ENCODE assay signal across 9 cellular contexts in genomic region chr5:109479260-109479860, GRCh38.
A peak's percentile ranks its signal among the peaks of the same experiment; 100 is the strongest.
DNase-seq lines count a peak whose midpoint lies in the region; ATAC-seq, FAIRE-seq and TF ChIP-seq lines count a peak whose summit lies in the region.
"Had no signal": no experiment of that assay in that cellular context is flagged by ENCODE, and none has a peak within 500 bp of the region (broad histone marks: within the 10 kb centered on the region; RNA-seq: fewer than 3 reads in every experiment).

No MANE protein-coding gene starts in this region.

- peak; percentile 56 for FAIRE-seq in A549 (lab: Jason Lieb, UNC)

- H3K27me3 ChIP-seq in esophagus squamous epithelium, result no peaks in the 10 kb centered on the region

- peak; percentile 64; a peak in 4 of 5 replicates for TF ChIP-seq RAD21 in A549 (conservative IDR thresholded peaks at IDR 0.05 in 1 of 2, IDR thresholded peaks at IDR 0.05 in 1 of 2)

- no peak for TF ChIP-seq POLR2A in A549 (IDR thresholded peaks at IDR 0.05; ENCODE audit: low read length)
- no peak for TF ChIP-seq POLR2A in esophagus squamous epithelium (IDR thresholded peaks at IDR 0.05)

- H3K4me2 ChIP-seq in A549, result no peak overlapping the region

- H3K27ac ChIP-seq in A549 (no peak overlapping the region), esophagus squamous epithelium (no peak overlapping the region)

- no peaks in the 10 kb centered on the region for H3K4me1 ChIP-seq in A549
- peaks cover 0 to 5% (median 4%) of the 10 kb centered on the region in 3 donors for H3K4me1 ChIP-seq in esophagus squamous epithelium

- TF ChIP-seq CTCF in A549 (IDR thresholded peaks at IDR 0.05) (peak; percentile 59), esophagus squamous epithelium (IDR thresholded peaks at IDR 0.05) (peak in 4 of 6 experiments; percentile 29 to 59 (median 40))

- POLR2A ChIA-PET in A549 (lab: Yijun Ruan, JAX), result no interaction called here

- intact Hi-C loops in esophagus squamous epithelium (cut with DNase I), result no loop called here

- H3K27me3 Mint-ChIP-seq in effector memory CD8-positive, alpha-beta T cell, result peaks cover 18 to 42% of the 10 kb centered on the region in 2 donors

- H3K4me3 Mint-ChIP-seq in effector memory CD8-positive, alpha-beta T cell, result no peak overlapping the region
- H3K4me3 Mint-ChIP-seq: naive B cell had no signal

- H3K9me3 ChIP-seq in A549, result peaks cover 5% of the 10 kb centered on the region; the same call in 1 of the 3 replicates
- no peaks in the 10 kb centered on the region for H3K9me3 ChIP-seq in esophagus squamous epithelium

- no peaks in the 10 kb centered on the region for H3K9me3 Mint-ChIP-seq in effector memory CD8-positive, alpha-beta T cell
- H3K9me3 Mint-ChIP-seq: naive B cell had no signal

- H3K27ac Mint-ChIP-seq in effector memory CD8-positive, alpha-beta T cell, result no peak overlapping the region
- H3K27ac Mint-ChIP-seq: naive B cell had no signal

- no peaks in the 10 kb centered on the region for H3K4me1 Mint-ChIP-seq in effector memory CD8-positive, alpha-beta T cell (ENCODE audit: low read depth in 2 of 2)

- DNase-seq in A549 (ENCODE audit: low read depth in 1 of 2, low spot score in 1 of 2), result peak; percentile 5 to 7
- DNase-seq in NCI-H69 (lab: John Stamatoyannopoulos, UW), result peak; percentile 51
- no peak for DNase-seq in esophagus squamous epithelium (lab: John Stamatoyannopoulos, UW)
- no peak for DNase-seq in effector memory CD8-positive, alpha-beta T cell
- DNase-seq: naive B cell had no signal

- CTCF ChIA-PET in A549 (lab: Yijun Ruan, JAX), result interaction anchor here (0.7 kb wide), 2 partner anchors 14 to 47 kb away, joined by 3 read pairs; no protein-coding TSS in a partner anchor

- WGBS in A549 (ENCODE audit: missing lambda C conversion rate), result 77% methylated on average over 2 of the region's 2 CpGs
- 96 to 100% methylated on average over 2 of the region's 2 CpGs for WGBS in esophagus squamous epithelium, 2 donors

- H3K36me3 Mint-ChIP-seq in effector memory CD8-positive, alpha-beta T cell (ENCODE audit: insufficient read depth), result no peaks in the 10 kb centered on the region
- H3K36me3 Mint-ChIP-seq: naive B cell had no signal

- H3K36me3 ChIP-seq in esophagus squamous epithelium, result no peaks in the 10 kb centered on the region

- no peak for ATAC-seq in A549
- peak; percentile 64 for ATAC-seq in GM18861 (IDR thresholded peaks at IDR 0.05; ENCODE audit: unreplicated experiment)
- ATAC-seq in HG03025 (IDR thresholded peaks at IDR 0.05; ENCODE audit: low FRiP score, unreplicated experiment), result no peak
- no peak for ATAC-seq in HG02870 (IDR thresholded peaks at IDR 0.05; ENCODE audit: unreplicated experiment)
- no peak for ATAC-seq in GM18502 (IDR thresholded peaks at IDR 0.05; ENCODE audit: poor library complexity, unreplicated experiment)
- ATAC-seq in effector memory CD8-positive, alpha-beta T cell (replicated peaks), result no peak

- TF ChIP-seq EP300 in A549 (IDR thresholded peaks at IDR 0.05), result no peak

- H3K4me3 ChIP-seq in A549 (no peak overlapping the region), esophagus squamous epithelium (no peak overlapping the region)

TF ChIP-seq in A549, 52 proteins besides CTCF, POLR2A, EP300 and RAD21:
- TF ChIP-seq ZFP36 (IDR thresholded peaks at IDR 0.05; ENCODE audit: borderline replicate concordance, partially characterized antibody) (no peak), SMC3 (IDR thresholded peaks at IDR 0.05) (peak; percentile 62; the same call in 2 of the 3 replicates)

Comparison
In these comparisons a context has a peak if more than half of its experiments do, and no peak if none do; other contexts are left out.
1. DNase-seq: peak in A549 (2 of 2) and NCI-H69 (single experiment); none in esophagus squamous epithelium (single experiment) and effector memory CD8-positive, alpha-beta T cell (0 of 3).